In the genomic region with DNA sequence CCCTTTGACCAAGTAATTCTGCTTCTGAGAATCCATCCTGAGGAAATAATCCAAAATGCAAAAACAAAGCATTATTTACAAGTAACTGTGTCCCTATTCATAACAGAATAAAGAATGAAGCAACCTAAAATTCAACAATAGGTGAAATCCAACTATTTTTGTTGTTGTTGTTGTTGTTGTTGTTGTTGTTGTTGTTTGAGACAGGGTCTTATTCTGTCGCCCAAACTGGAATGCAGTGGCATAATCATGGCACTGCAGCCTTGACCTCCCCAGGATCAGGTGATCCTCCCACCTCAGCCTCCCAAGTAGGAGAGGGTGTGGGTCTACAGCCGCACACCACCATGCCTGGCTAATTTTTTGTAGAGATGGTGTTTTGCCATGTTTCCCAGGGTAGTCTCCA, we compare ENCODE assay signal across 6 cellular contexts.
"Had no signal": no experiment of that assay in that cellular context is flagged by ENCODE, and none has a peak within 500 bp of the region (broad histone marks: within the 10 kb centered on the region; RNA-seq: fewer than 3 reads in every experiment).

No MANE protein-coding gene starts in this region.

- H3K4me3 ChIP-seq: K562 had no signal

- H3K27ac ChIP-seq: HL-60, KMS-11 had no signal

- DNase-seq: IMR-90, KBM-7 had no signal

- ATAC-seq: K562 had no signal

- FAIRE-seq: HTR-8/SVneo, K562 had no signal

- H3K4me2 ChIP-seq: KMS-11 had no signal

- H3K9ac ChIP-seq: KMS-11 had no signal
